In genomic region chr16:86492267-86492960, GRCh38 we compare ENCODE assay signal across 17 cellular contexts. TPM values are rescaled to one million over a fixed set of nuclear protein-coding genes. Genes with fewer than 3 reads are reported as not detected.
"Had no signal": no experiment of that assay in that cellular context is flagged by ENCODE, and none has a peak within 500 bp of the region (broad histone marks: within the 10 kb centered on the region; RNA-seq: fewer than 3 reads in every experiment).

No MANE protein-coding gene starts in this region.

- H3K36me3 ChIP-seq: gastrocnemius medialis, heart right ventricle, suprapubic skin had no signal

- FAIRE-seq: TTC549 had no signal

- ATAC-seq: activated T-cell treated with anti-CD3 and anti-CD28 coated beads, Interleukin-2, amount 50 U/mL, for 4 hours; gastrocnemius medialis; heart right ventricle; left cardiac atrium; lower lobe of right lung; stimulated activated naive B cell treated with anti-CD40 and anti-IgM and Interleukin-4, amounts not matched to agents 10 μg/mL and 1 μg/mL and 100 μg/mL, for 72 hours; WTC11 had no signal

- H3K4me3 ChIP-seq: gastrocnemius medialis, heart right ventricle, lower lobe of right lung, suprapubic skin had no signal

- H3K27ac ChIP-seq: gastrocnemius medialis, heart right ventricle, parathyroid adenoma, suprapubic skin had no signal

- H3K4me1 ChIP-seq: parathyroid adenoma had no signal

- H3K9me3 ChIP-seq: gastrocnemius medialis, heart right ventricle, lower lobe of right lung, suprapubic skin had no signal

- DNase-seq: activated CD4-positive, alpha-beta memory T cell treated with anti-CD3 and anti-CD28 coated beads, Interleukin-2, amount 10 ng/mL, durations not matched to agents 7 days and 5 days; activated CD4-positive, alpha-beta T cell treated with anti-CD3 and anti-CD28 coated beads for 4 hours; activated effector memory CD4-positive, alpha-beta T cell treated with Interleukin-2 at 50 U/mL for 16 hours; activated T-cell treated with anti-CD3 and anti-CD28 coated beads, Interleukin-2, amount 50 U/mL, for 4 hours; amniotic stem cell; central memory CD4-positive, alpha-beta T cell; effector memory CD4-positive, alpha-beta T cell; gastrocnemius medialis; heart right ventricle; left cardiac atrium; lower lobe of right lung; stimulated activated naive B cell treated with anti-CD40 and anti-IgM and Interleukin-4, amounts not matched to agents 10 μg/mL and 1 μg/mL and 100 μg/mL, for 72 hours had no signal

RNA-seq across cellular contexts. Expression of gene FOXF1, which starts 17.9 kb away (rescaled TPM):
- total RNA-seq: activated CD4-positive, alpha-beta memory T cell treated with anti-CD3 and anti-CD28 coated beads, Interleukin-2, amount 10 ng/mL, durations not matched to agents 7 days and 5 days; neural crest cell; WTC11 had no signal
